1 cellular context compared by ENCODE assay signal in genomic region chr22:40397436-40397835, GRCh38.
TF ChIP-seq lines count a peak whose summit lies in the region.

No MANE protein-coding gene starts in this region.

TF ChIP-seq in H1, 55 proteins besides CTCF, POLR2A, EP300 and RAD21:
- no peak for TF ChIP-seq JUND (IDR thresholded peaks at IDR 0.05; ENCODE audit: low read length)
- no peak for TF ChIP-seq KDM4A (IDR thresholded peaks at IDR 0.05; ENCODE audit: low read depth, low read length, severe bottlenecking)
- TF ChIP-seq CHD2 (IDR thresholded peaks at IDR 0.05; ENCODE audit: low read length): no peak
- no peak for TF ChIP-seq ASH2L (IDR thresholded peaks at IDR 0.05; ENCODE audit: low read length)
- TF ChIP-seq, protein P1, sequence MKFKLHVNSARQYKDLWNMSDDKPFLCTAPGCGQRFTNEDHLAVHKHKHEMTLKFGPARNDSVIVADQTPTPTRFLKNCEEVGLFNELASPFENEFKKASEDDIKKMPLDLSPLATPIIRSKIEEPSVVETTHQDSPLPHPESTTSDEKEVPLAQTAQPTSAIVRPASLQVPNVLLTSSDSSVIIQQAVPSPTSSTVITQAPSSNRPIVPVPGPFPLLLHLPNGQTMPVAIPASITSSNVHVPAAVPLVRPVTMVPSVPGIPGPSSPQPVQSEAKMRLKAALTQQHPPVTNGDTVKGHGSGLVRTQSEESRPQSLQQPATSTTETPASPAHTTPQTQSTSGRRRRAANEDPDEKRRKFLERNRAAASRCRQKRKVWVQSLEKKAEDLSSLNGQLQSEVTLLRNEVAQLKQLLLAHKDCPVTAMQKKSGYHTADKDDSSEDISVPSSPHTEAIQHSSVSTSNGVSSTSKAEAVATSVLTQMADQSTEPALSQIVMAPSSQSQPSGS (IDR thresholded peaks at IDR 0.05; ENCODE audit: low read length): no peak
- no peak for TF ChIP-seq RNF2 (IDR thresholded peaks at IDR 0.05; ENCODE audit: borderline replicate concordance, low read depth, low read length, missing control alignments, poor library complexity, severe bottlenecking)
- no peak for TF ChIP-seq TAF7 (optimal IDR thresholded peaks at IDR 0.05; ENCODE audit: borderline replicate concordance, low read depth, low read length)
- TF ChIP-seq MAX (IDR thresholded peaks at IDR 0.05): no peak
- no peak for TF ChIP-seq HDAC6 (IDR thresholded peaks at IDR 0.05; ENCODE audit: low read depth, low read length)
- TF ChIP-seq TBP (IDR thresholded peaks at IDR 0.05; ENCODE audit: low read depth, low read length): no peak
- TF ChIP-seq SUZ12 (IDR thresholded peaks at IDR 0.05; ENCODE audit: low read length): no peak
- no peak for TF ChIP-seq SP2 (IDR thresholded peaks at IDR 0.05; ENCODE audit: low read length)
- TF ChIP-seq CREB1 (IDR thresholded peaks at IDR 0.05): no peak
- no peak for TF ChIP-seq SP1 (IDR thresholded peaks at IDR 0.05; ENCODE audit: low read depth, low read length)
- no peak for TF ChIP-seq SIN3A (conservative IDR thresholded peaks at IDR 0.05 in 1 of 2, IDR thresholded peaks at IDR 0.05 in 1 of 2; ENCODE audit: low read depth in 1 of 2, low read length in 2 of 2)
- TF ChIP-seq, protein P2, sequence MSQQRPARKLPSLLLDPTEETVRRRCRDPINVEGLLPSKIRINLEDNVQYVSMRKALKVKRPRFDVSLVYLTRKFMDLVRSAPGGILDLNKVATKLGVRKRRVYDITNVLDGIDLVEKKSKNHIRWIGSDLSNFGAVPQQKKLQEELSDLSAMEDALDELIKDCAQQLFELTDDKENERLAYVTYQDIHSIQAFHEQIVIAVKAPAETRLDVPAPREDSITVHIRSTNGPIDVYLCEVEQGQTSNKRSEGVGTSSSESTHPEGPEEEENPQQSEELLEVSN (IDR thresholded peaks at IDR 0.05): no peak
- TF ChIP-seq, protein P3, sequence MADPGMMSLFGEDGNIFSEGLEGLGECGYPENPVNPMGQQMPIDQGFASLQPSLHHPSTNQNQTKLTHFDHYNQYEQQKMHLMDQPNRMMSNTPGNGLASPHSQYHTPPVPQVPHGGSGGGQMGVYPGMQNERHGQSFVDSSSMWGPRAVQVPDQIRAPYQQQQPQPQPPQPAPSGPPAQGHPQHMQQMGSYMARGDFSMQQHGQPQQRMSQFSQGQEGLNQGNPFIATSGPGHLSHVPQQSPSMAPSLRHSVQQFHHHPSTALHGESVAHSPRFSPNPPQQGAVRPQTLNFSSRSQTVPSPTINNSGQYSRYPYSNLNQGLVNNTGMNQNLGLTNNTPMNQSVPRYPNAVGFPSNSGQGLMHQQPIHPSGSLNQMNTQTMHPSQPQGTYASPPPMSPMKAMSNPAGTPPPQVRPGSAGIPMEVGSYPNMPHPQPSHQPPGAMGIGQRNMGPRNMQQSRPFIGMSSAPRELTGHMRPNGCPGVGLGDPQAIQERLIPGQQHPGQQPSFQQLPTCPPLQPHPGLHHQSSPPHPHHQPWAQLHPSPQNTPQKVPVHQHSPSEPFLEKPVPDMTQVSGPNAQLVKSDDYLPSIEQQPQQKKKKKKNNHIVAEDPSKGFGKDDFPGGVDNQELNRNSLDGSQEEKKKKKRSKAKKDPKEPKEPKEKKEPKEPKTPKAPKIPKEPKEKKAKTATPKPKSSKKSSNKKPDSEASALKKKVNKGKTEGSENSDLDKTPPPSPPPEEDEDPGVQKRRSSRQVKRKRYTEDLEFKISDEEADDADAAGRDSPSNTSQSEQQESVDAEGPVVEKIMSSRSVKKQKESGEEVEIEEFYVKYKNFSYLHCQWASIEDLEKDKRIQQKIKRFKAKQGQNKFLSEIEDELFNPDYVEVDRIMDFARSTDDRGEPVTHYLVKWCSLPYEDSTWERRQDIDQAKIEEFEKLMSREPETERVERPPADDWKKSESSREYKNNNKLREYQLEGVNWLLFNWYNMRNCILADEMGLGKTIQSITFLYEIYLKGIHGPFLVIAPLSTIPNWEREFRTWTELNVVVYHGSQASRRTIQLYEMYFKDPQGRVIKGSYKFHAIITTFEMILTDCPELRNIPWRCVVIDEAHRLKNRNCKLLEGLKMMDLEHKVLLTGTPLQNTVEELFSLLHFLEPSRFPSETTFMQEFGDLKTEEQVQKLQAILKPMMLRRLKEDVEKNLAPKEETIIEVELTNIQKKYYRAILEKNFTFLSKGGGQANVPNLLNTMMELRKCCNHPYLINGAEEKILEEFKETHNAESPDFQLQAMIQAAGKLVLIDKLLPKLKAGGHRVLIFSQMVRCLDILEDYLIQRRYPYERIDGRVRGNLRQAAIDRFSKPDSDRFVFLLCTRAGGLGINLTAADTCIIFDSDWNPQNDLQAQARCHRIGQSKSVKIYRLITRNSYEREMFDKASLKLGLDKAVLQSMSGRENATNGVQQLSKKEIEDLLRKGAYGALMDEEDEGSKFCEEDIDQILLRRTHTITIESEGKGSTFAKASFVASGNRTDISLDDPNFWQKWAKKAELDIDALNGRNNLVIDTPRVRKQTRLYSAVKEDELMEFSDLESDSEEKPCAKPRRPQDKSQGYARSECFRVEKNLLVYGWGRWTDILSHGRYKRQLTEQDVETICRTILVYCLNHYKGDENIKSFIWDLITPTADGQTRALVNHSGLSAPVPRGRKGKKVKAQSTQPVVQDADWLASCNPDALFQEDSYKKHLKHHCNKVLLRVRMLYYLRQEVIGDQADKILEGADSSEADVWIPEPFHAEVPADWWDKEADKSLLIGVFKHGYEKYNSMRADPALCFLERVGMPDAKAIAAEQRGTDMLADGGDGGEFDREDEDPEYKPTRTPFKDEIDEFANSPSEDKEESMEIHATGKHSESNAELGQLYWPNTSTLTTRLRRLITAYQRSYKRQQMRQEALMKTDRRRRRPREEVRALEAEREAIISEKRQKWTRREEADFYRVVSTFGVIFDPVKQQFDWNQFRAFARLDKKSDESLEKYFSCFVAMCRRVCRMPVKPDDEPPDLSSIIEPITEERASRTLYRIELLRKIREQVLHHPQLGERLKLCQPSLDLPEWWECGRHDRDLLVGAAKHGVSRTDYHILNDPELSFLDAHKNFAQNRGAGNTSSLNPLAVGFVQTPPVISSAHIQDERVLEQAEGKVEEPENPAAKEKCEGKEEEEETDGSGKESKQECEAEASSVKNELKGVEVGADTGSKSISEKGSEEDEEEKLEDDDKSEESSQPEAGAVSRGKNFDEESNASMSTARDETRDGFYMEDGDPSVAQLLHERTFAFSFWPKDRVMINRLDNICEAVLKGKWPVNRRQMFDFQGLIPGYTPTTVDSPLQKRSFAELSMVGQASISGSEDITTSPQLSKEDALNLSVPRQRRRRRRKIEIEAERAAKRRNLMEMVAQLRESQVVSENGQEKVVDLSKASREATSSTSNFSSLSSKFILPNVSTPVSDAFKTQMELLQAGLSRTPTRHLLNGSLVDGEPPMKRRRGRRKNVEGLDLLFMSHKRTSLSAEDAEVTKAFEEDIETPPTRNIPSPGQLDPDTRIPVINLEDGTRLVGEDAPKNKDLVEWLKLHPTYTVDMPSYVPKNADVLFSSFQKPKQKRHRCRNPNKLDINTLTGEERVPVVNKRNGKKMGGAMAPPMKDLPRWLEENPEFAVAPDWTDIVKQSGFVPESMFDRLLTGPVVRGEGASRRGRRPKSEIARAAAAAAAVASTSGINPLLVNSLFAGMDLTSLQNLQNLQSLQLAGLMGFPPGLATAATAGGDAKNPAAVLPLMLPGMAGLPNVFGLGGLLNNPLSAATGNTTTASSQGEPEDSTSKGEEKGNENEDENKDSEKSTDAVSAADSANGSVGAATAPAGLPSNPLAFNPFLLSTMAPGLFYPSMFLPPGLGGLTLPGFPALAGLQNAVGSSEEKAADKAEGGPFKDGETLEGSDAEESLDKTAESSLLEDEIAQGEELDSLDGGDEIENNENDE (IDR thresholded peaks at IDR 0.05; ENCODE audit: insufficient replicate concordance, low read length): no peak
- TF ChIP-seq GTF2F1 (IDR thresholded peaks at IDR 0.05; ENCODE audit: borderline replicate concordance, low read depth, low read length): no peak
